Comparison of ENCODE assay signal across 18 cellular contexts in genomic region chr5:56160723-56161445, GRCh38.
DNase-seq lines count a peak whose midpoint lies in the region; ATAC-seq lines count a peak whose summit lies in the region.
"Had no signal": no experiment of that assay in that cellular context is flagged by ENCODE, and none has a peak within 500 bp of the region (broad histone marks: within the 10 kb centered on the region; RNA-seq: fewer than 3 reads in every experiment).

No MANE protein-coding gene starts in this region.

- H3K27ac Mint-ChIP-seq in dendritic cell treated with granulocyte-macrophage colony-stimulating factor and Interleukin-4, amounts not matched to agents 40 ng/mL and 50 ng/mL, for 4 days: peak overlapping the region; percentile 91

- H3K4me1 Mint-ChIP-seq in activated T-cell treated with anti-CD3 and anti-CD28 coated beads, Interleukin-2, amount 50 U/mL, for 4 hours (ENCODE audit: low read depth): peaks cover 60% of the 10 kb centered on the region
- H3K4me1 Mint-ChIP-seq in dendritic cell treated with granulocyte-macrophage colony-stimulating factor and Interleukin-4, amounts not matched to agents 40 ng/mL and 50 ng/mL, for 4 days (ENCODE audit: low read depth): peaks cover 77% of the 10 kb centered on the region

- H3K4me1 ChIP-seq in thymus (ENCODE audit: control insufficient read depth, insufficient read depth, low read length): peaks cover 18% of the 10 kb centered on the region
- H3K4me1 ChIP-seq: right atrium auricular region, suprapubic skin had no signal

- ATAC-seq in activated T-cell treated with anti-CD3 and anti-CD28 coated beads, Interleukin-2, amount 50 U/mL, for 4 hours: no peak
- ATAC-seq: left ventricle myocardium superior had no signal

- H3K36me3 ChIP-seq in thymus (ENCODE audit: control insufficient read depth, insufficient read depth): no peaks in the 10 kb centered on the region
- H3K36me3 ChIP-seq: right atrium auricular region, suprapubic skin had no signal

- no peak for DNase-seq in activated T-cell treated with anti-CD3 and anti-CD28 coated beads, Interleukin-2, amount 50 U/mL, for 4 hours
- DNase-seq in activated T-cell treated with anti-CD3 and anti-CD28 coated beads, Interleukin-2, amount 50 U/mL, for 1 hour: no peak
- peak; percentile 5 for DNase-seq in HuH-7 (ENCODE audit: low spot score)
- no peak for DNase-seq in T1000 (lab: John Stamatoyannopoulos, UW)
- no peak for DNase-seq in hippocampal formation (lab: John Stamatoyannopoulos, UW)
- DNase-seq: glutamatergic neuron, GM23248, Kasumi-1, left ventricle myocardium superior, NCI-H1105, NCI-H2081, SW 1271 had no signal

- H3K27me3 Mint-ChIP-seq in activated T-cell treated with anti-CD3 and anti-CD28 coated beads, Interleukin-2, amount 50 U/mL, for 4 hours (ENCODE audit: low read depth): no peaks in the 10 kb centered on the region
- H3K27me3 Mint-ChIP-seq in dendritic cell treated with granulocyte-macrophage colony-stimulating factor and Interleukin-4, amounts not matched to agents 40 ng/mL and 50 ng/mL, for 4 days: no peaks in the 10 kb centered on the region

- H3K27me3 ChIP-seq in thymus (ENCODE audit: control insufficient read depth, insufficient read depth): no peaks in the 10 kb centered on the region
- H3K27me3 ChIP-seq: right atrium auricular region, suprapubic skin had no signal

- H3K9me3 ChIP-seq in thymus (ENCODE audit: control insufficient read depth): no peaks in the 10 kb centered on the region
- H3K9me3 ChIP-seq: right atrium auricular region, suprapubic skin had no signal

- no peaks in the 10 kb centered on the region for H3K36me3 Mint-ChIP-seq in activated T-cell treated with anti-CD3 and anti-CD28 coated beads, Interleukin-2, amount 50 U/mL, for 4 hours (ENCODE audit: insufficient read depth)
- no peaks in the 10 kb centered on the region for H3K36me3 Mint-ChIP-seq in dendritic cell treated with granulocyte-macrophage colony-stimulating factor and Interleukin-4, amounts not matched to agents 40 ng/mL and 50 ng/mL, for 4 days (ENCODE audit: low read depth)

- no peaks in the 10 kb centered on the region for H3K9me3 Mint-ChIP-seq in activated T-cell treated with anti-CD3 and anti-CD28 coated beads, Interleukin-2, amount 50 U/mL, for 4 hours
- peaks cover 2% of the 10 kb centered on the region for H3K9me3 Mint-ChIP-seq in dendritic cell treated with granulocyte-macrophage colony-stimulating factor and Interleukin-4, amounts not matched to agents 40 ng/mL and 50 ng/mL, for 4 days
- H3K9me3 Mint-ChIP-seq: activated naive CD4-positive, alpha-beta T cell treated with anti-CD3 and anti-CD28 coated beads, Interleukin-2, amount 50 U/mL, for 72 hours had no signal

- intact Hi-C loops in dendritic cell treated with granulocyte-macrophage colony-stimulating factor and Interleukin-4, amounts not matched to agents 40 ng/mL and 50 ng/mL, for 4 days (cut with micrococcal nuclease): loop anchor here (10.0 kb wide), 1 partner anchor 166 kb away; the partner anchor contains the start of gene IL6ST

- H3K4me3 ChIP-seq in thymus (ENCODE audit: low read length): no peak overlapping the region
- H3K4me3 ChIP-seq: GM23248, right atrium auricular region, suprapubic skin had no signal

- peak overlapping the region; percentile 62 for H3K4me3 Mint-ChIP-seq in activated T-cell treated with anti-CD3 and anti-CD28 coated beads, Interleukin-2, amount 50 U/mL, for 4 hours
- H3K4me3 Mint-ChIP-seq in dendritic cell treated with granulocyte-macrophage colony-stimulating factor and Interleukin-4, amounts not matched to agents 40 ng/mL and 50 ng/mL, for 4 days: no peak overlapping the region

- peak overlapping the region; percentile 32 for H3K27ac ChIP-seq in thymus (ENCODE audit: low read depth)
- H3K27ac ChIP-seq: GM23248, right atrium auricular region, suprapubic skin, VCaP had no signal

- 85% methylated on average over 4 of the region's 4 CpGs for WGBS in thymus
